21 cellular contexts compared by ENCODE assay signal in the genomic region with DNA sequence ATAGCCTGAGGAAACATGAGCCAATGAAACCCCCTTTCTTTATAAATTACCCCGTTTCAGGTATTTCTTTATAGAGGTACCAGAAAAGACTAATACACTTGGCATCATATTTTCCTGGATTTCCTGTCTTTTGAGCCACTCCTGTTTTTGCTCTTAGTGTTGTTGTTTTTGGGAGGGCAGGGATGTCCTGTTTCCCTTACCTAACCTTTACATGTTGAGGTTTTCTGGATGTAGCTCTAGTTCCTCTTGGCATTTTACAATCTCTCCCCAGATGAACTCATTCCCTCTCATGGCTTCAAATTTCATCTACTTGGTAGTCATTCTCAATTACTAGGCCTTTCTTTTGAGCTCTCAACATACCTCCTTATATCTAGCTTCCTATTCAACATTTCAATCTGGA.
"Had no signal": no experiment of that assay in that cellular context is flagged by ENCODE, and none has a peak within 500 bp of the region (broad histone marks: within the 10 kb centered on the region; RNA-seq: fewer than 3 reads in every experiment).

No MANE protein-coding gene starts in this region.

- H3K27me3 ChIP-seq: ovary, tibial nerve, uterus had no signal

- H3K36me3 ChIP-seq: left ventricle myocardium inferior, ovary, prostate gland, uterus had no signal

- H3K4me3 ChIP-seq: left ventricle myocardium inferior, lung, mucosa of descending colon, ovary, prostate gland, skin epidermis, tibial nerve, uterus had no signal

- ATAC-seq: mucosa of descending colon; naive thymus-derived CD4-positive, alpha-beta T cell; natural killer cell treated with Interleukin-12 subunit alpha and Interleukin-12 subunit beta and Interleukin-15 and Interleukin-18, amount 100 ng/mL, for 72 hours; sciatic nerve had no signal

- H3K4me1 ChIP-seq: left ventricle myocardium inferior, prostate gland, tibial nerve, uterus had no signal

- H3K27ac ChIP-seq: left ventricle myocardium inferior, ovary, prostate gland, skin epidermis, tibial nerve, uterus had no signal

- H3K9me3 ChIP-seq: left ventricle myocardium inferior, mucosa of descending colon, ovary, prostate gland, tibial nerve, uterus had no signal

- DNase-seq: islet precursor cell; left ventricle myocardium inferior; mesendoderm; midbrain; mucosa of descending colon; naive thymus-derived CD4-positive, alpha-beta T cell; ovary; retina; right cardiac atrium; stimulated activated CD4-positive, alpha-beta T cell treated with anti-CD3 and anti-CD28 coated beads, Interleukin-12 subunit alpha, Interleukin-12 subunit beta, amount 100 ng/mL, for 4 hours; stimulated activated CD4-positive, alpha-beta T cell treated with anti-CD3 and anti-CD28 coated beads, Interleukin-15, amount 100 ng/mL, for 24 hours; stimulated activated CD4-positive, alpha-beta T cell treated with anti-CD3 and anti-CD28 coated beads, Interleukin-2, amount 100 ng/mL, for 24 hours; stimulated activated CD4-positive, alpha-beta T cell treated with anti-CD3 and anti-CD28 coated beads, Interleukin-4, amount 100 ng/mL, for 1 hour; stimulated activated naive CD4-positive, alpha-beta T cell; uterus had no signal
